8 cellular contexts compared by ENCODE assay signal in genomic region chr3:36943601-36944000, GRCh38. TPM values are rescaled to one million over a fixed set of nuclear protein-coding genes. Genes with fewer than 3 reads are reported as not detected.
DNase-seq lines count a peak whose midpoint lies in the region; ATAC-seq, FAIRE-seq and TF ChIP-seq lines count a peak whose summit lies in the region.

No MANE protein-coding gene starts in this region.

- peaks cover 13% of the 10 kb centered on the region for H3K4me1 Mint-ChIP-seq in activated CD8-positive, alpha-beta memory T cell treated with anti-CD3 and anti-CD28 coated beads, Interleukin-2, amount 10 ng/mL, durations not matched to agents 7 days and 5 days
- peaks cover 18% of the 10 kb centered on the region for H3K4me1 Mint-ChIP-seq in activated naive CD8-positive, alpha-beta T cell (ENCODE audit: low read depth)

- CTCF ChIA-PET in activated CD8-positive, alpha-beta memory T cell treated with anti-CD3 and anti-CD28 coated beads, Interleukin-2, amount 10 ng/mL, durations not matched to agents 7 days and 5 days (lab: Charles Lee), result interaction anchor here (1.0 to 3.3 kb wide), 6 partner anchors 14 to 212 kb away, joined by 3 to 37 read pairs (median 4); no protein-coding TSS in a partner anchor

- H3K27ac Mint-ChIP-seq in activated CD8-positive, alpha-beta memory T cell treated with anti-CD3 and anti-CD28 coated beads, Interleukin-2, amount 10 ng/mL, durations not matched to agents 7 days and 5 days, result no peak overlapping the region
- H3K27ac Mint-ChIP-seq in activated naive CD8-positive, alpha-beta T cell, result peak overlapping the region; percentile 34

- FAIRE-seq in kidney (lab: Jason Lieb, UNC), result no peak

- no peaks in the 10 kb centered on the region for H3K36me3 ChIP-seq in kidney (ENCODE audit: control insufficient read depth in 1 of 2, insufficient read depth in 2 of 2, low read length in 2 of 2)

- peak overlapping the region; percentile 46 to 75 for H3K9ac ChIP-seq in kidney (ENCODE audit: low read length in 2 of 2)

- H3K4me1 ChIP-seq in kidney (ENCODE audit: control insufficient read depth in 1 of 2, insufficient read depth in 1 of 2, low read depth in 1 of 2, low read length in 2 of 2), result peaks cover 0 to 2% of the 10 kb centered on the region in 2 donors

- no peaks in the 10 kb centered on the region for H3K9me3 ChIP-seq in kidney (ENCODE audit: control insufficient read depth in 1 of 2, low read length in 2 of 2)

- peaks cover 2% of the 10 kb centered on the region for H3K9me3 Mint-ChIP-seq in activated CD8-positive, alpha-beta memory T cell treated with anti-CD3 and anti-CD28 coated beads, Interleukin-2, amount 10 ng/mL, durations not matched to agents 7 days and 5 days (ENCODE audit: low read depth)
- no peaks in the 10 kb centered on the region for H3K9me3 Mint-ChIP-seq in activated naive CD8-positive, alpha-beta T cell (ENCODE audit: low read depth)

- intact Hi-C loops in kidney (cut with DNase I), result no loop called here

- peak overlapping the region; percentile 63 to 78 for H3K4me3 ChIP-seq in kidney (ENCODE audit: low read length in 2 of 2)

- peak overlapping the region; percentile 68 for H3K4me3 Mint-ChIP-seq in activated CD8-positive, alpha-beta memory T cell treated with anti-CD3 and anti-CD28 coated beads, Interleukin-2, amount 10 ng/mL, durations not matched to agents 7 days and 5 days
- peak overlapping the region; percentile 76 for H3K4me3 Mint-ChIP-seq in activated naive CD8-positive, alpha-beta T cell

- peaks cover 18% of the 10 kb centered on the region for H3K36me3 Mint-ChIP-seq in activated CD8-positive, alpha-beta memory T cell treated with anti-CD3 and anti-CD28 coated beads, Interleukin-2, amount 10 ng/mL, durations not matched to agents 7 days and 5 days
- H3K36me3 Mint-ChIP-seq in activated naive CD8-positive, alpha-beta T cell, result peaks cover 9% of the 10 kb centered on the region

- no peak for ATAC-seq in activated CD8-positive, alpha-beta memory T cell treated with anti-CD3 and anti-CD28 coated beads, Interleukin-2, amount 10 ng/mL, durations not matched to agents 7 days and 5 days
- ATAC-seq in HG02885 (IDR thresholded peaks at IDR 0.05; ENCODE audit: poor library complexity, unreplicated experiment), result no peak

- H3K27ac ChIP-seq in kidney (ENCODE audit: low read depth in 2 of 2, low read length in 2 of 2) (no peak overlapping the region), temporal lobe (ENCODE audit: low read depth, low read length) (peak overlapping the region; percentile 17)

- H3K27me3 Mint-ChIP-seq in activated CD8-positive, alpha-beta memory T cell treated with anti-CD3 and anti-CD28 coated beads, Interleukin-2, amount 10 ng/mL, durations not matched to agents 7 days and 5 days, result peaks cover 3% of the 10 kb centered on the region
- H3K27me3 Mint-ChIP-seq in activated naive CD8-positive, alpha-beta T cell, result no peaks in the 10 kb centered on the region

- TF ChIP-seq CTCF in kidney (IDR thresholded peaks at IDR 0.05; ENCODE audit: borderline replicate concordance, extremely low read depth, insufficient read depth), result no peak

- no peak for DNase-seq in activated CD8-positive, alpha-beta memory T cell treated with anti-CD3 and anti-CD28 coated beads, Interleukin-2, amount 10 ng/mL, durations not matched to agents 7 days and 5 days
- DNase-seq in activated CD8-positive, alpha-beta memory T cell treated with anti-CD3 and anti-CD28 coated beads, Interleukin-2, amount 50 U/mL, for 4 hours, result no peak
- DNase-seq in kidney (no peak), SIG-M5 treated with dmso at 0.1 percent for 504 hours (lab: John Stamatoyannopoulos, UW; ENCODE audit: unreplicated experiment) (no peak)
- DNase-seq in stimulated activated CD4-positive, alpha-beta T cell treated with anti-CD3 and anti-CD28 coated beads, Interleukin-12 subunit alpha, Interleukin-12 subunit beta, amount 100 ng/mL, for 4 hours, result no peak

RNA-seq across cellular contexts. Expression of gene TRANK1, which starts 1.3 kb away (rescaled TPM):
- 10 to 100 TPM; 41.8 to 84.3 TPM for total RNA-seq in activated CD8-positive, alpha-beta memory T cell treated with anti-CD3 and anti-CD28 coated beads, Interleukin-2, amount 10 ng/mL, durations not matched to agents 7 days and 5 days
- total RNA-seq in kidney (21.4 TPM), temporal lobe (8.1 TPM)
- polyA plus RNA-seq in kidney (ENCODE audit: insufficient read depth, low read depth, low replicate concordance), result 1.2 TPM

RNA-seq across cellular contexts. Expression of gene EPM2AIP1, which starts 49.3 kb away (rescaled TPM):
- total RNA-seq in activated CD8-positive, alpha-beta memory T cell treated with anti-CD3 and anti-CD28 coated beads, Interleukin-2, amount 10 ng/mL, durations not matched to agents 7 days and 5 days, result 10 to 100 TPM; 20.2 to 36.3 TPM
- total RNA-seq in kidney (26.5 TPM), temporal lobe (57.3 TPM)
- 7.4 TPM for polyA plus RNA-seq in kidney (ENCODE audit: insufficient read depth, low read depth, low replicate concordance)

RNA-seq across cellular contexts. Expression of gene MLH1, which starts 49.7 kb away (rescaled TPM):
- 10 to 100 TPM; 65.3 to 71.8 TPM for total RNA-seq in activated CD8-positive, alpha-beta memory T cell treated with anti-CD3 and anti-CD28 coated beads, Interleukin-2, amount 10 ng/mL, durations not matched to agents 7 days and 5 days
- total RNA-seq in kidney, result 29.2 TPM
- polyA plus RNA-seq in kidney (ENCODE audit: insufficient read depth, low read depth, low replicate concordance), result 22.9 TPM
- 43.5 TPM for total RNA-seq in temporal lobe
